ENCODE assay signal across 13 cellular contexts in genomic region chr9:109950710-109951443, GRCh38.
DNase-seq lines count a peak whose midpoint lies in the region; ATAC-seq and TF ChIP-seq lines count a peak whose summit lies in the region.
"Had no signal": no experiment of that assay in that cellular context is flagged by ENCODE, and none has a peak within 500 bp of the region (broad histone marks: within the 10 kb centered on the region; RNA-seq: fewer than 3 reads in every experiment).

No MANE protein-coding gene starts in this region.

- TF ChIP-seq POLR2A in spleen (IDR thresholded peaks at IDR 0.05) = no peak

- 75 to 81% (median 77%) methylated on average over 7 of the region's 7 CpGs for WGBS in spleen, 5 donors

- H3K9me3 Mint-ChIP-seq in activated T-cell treated with anti-CD3 and anti-CD28 coated beads, Interleukin-2, amount 50 U/mL, for 72 hours = peaks cover 3% of the 10 kb centered on the region in 2 donors

- peaks cover 0 to 5% (median 0%) of the 10 kb centered on the region in 6 donors for H3K4me1 ChIP-seq in spleen
- peaks cover 0 to under 1% of the 10 kb centered on the region in 2 donors for H3K4me1 ChIP-seq in ascending aorta
- H3K4me1 ChIP-seq: prostate gland had no signal

- TF ChIP-seq CTCF in spleen (IDR thresholded peaks at IDR 0.05 in 8 of 11, conservative IDR thresholded peaks at IDR 0.05 in 3 of 11) (no peak), ascending aorta (IDR thresholded peaks at IDR 0.05) (no peak)

- peaks cover 49% of the 10 kb centered on the region for H3K4me1 Mint-ChIP-seq in activated T-cell treated with anti-CD3 and anti-CD28 coated beads, Interleukin-2, amount 50 U/mL, for 72 hours (ENCODE audit: low read depth)

- H3K27me3 ChIP-seq in spleen (replicated peaks in 1 of 7) (no peaks in the 10 kb centered on the region), ascending aorta (no peaks in the 10 kb centered on the region)

- H3K4me3 ChIP-seq in spleen (no peak overlapping the region), ascending aorta (no peak overlapping the region)
- H3K4me3 ChIP-seq: prostate gland had no signal

- peak; percentile 43 for ATAC-seq in HG02981 (IDR thresholded peaks at IDR 0.05; ENCODE audit: unreplicated experiment)
- ATAC-seq in activated T-cell treated with anti-CD3 and anti-CD28 coated beads, Interleukin-2, amount 50 U/mL, for 72 hours (replicated peaks in 1 of 2) = peak; percentile 93
- ATAC-seq in HG03095 (IDR thresholded peaks at IDR 0.05; ENCODE audit: unreplicated experiment) = no peak
- no peak for ATAC-seq in GM21737 (IDR thresholded peaks at IDR 0.05; ENCODE audit: unreplicated experiment)

- DNase-seq in stimulated activated CD4-positive, alpha-beta T cell treated with anti-CD3 and anti-CD28 coated beads, Interleukin-4, amount 100 ng/mL, for 24 hours = peak; percentile 33
- DNase-seq in stimulated activated CD4-positive, alpha-beta T cell treated with anti-CD3 and anti-CD28 coated beads, Interleukin-4, amount 100 ng/mL, for 4 hours = no peak
- peak; percentile 50 to 51 for DNase-seq in activated T-cell treated with anti-CD3 and anti-CD28 coated beads, Interleukin-2, amount 50 U/mL, for 72 hours
- DNase-seq in spleen (no peak), ascending aorta (ENCODE audit: low spot score in 2 of 2) (no peak)
- DNase-seq: effector memory CD4-positive, alpha-beta T cell; mammary epithelial cell; NCI-H2029 had no signal

- H3K27ac Mint-ChIP-seq in activated T-cell treated with anti-CD3 and anti-CD28 coated beads, Interleukin-2, amount 50 U/mL, for 72 hours = peak overlapping the region; percentile 94

- intact Hi-C loops in spleen (cut with DNase I; ENCODE audit: low total_unique reads) (no loop called here), ascending aorta (cut with DNase I) (loop anchor here (5.0 kb wide), 1 partner anchor 34 kb away; no protein-coding TSS in a partner anchor)

- peaks cover 8 to 9% of the 10 kb centered on the region in 2 donors for H3K36me3 Mint-ChIP-seq in activated T-cell treated with anti-CD3 and anti-CD28 coated beads, Interleukin-2, amount 50 U/mL, for 72 hours (ENCODE audit: insufficient read depth in 2 of 2)

- peak overlapping the region; percentile 76 to 83 for H3K4me3 Mint-ChIP-seq in activated T-cell treated with anti-CD3 and anti-CD28 coated beads, Interleukin-2, amount 50 U/mL, for 72 hours

- H3K9me3 ChIP-seq in spleen = no peaks in the 10 kb centered on the region
- no peaks in the 10 kb centered on the region for H3K9me3 ChIP-seq in ascending aorta
- H3K9me3 ChIP-seq: prostate gland had no signal

- H3K36me3 ChIP-seq in spleen (no peaks in the 10 kb centered on the region), ascending aorta (no peaks in the 10 kb centered on the region)
- H3K36me3 ChIP-seq: prostate gland had no signal

- no peaks in the 10 kb centered on the region for H3K27me3 Mint-ChIP-seq in activated T-cell treated with anti-CD3 and anti-CD28 coated beads, Interleukin-2, amount 50 U/mL, for 72 hours (ENCODE audit: low read depth)

- H3K27ac ChIP-seq in spleen (no peak overlapping the region), ascending aorta (no peak overlapping the region)
- H3K27ac ChIP-seq: C4-2B, prostate gland had no signal

Comparison
In these comparisons a context has a peak if more than half of its experiments do, and no peak if none do; other contexts are left out.
1. DNase-seq: peak in stimulated activated CD4-positive, alpha-beta T cell treated with anti-CD3 and anti-CD28 coated beads, Interleukin-4, amount 100 ng/mL, for 24 hours (single experiment) and activated T-cell treated with anti-CD3 and anti-CD28 coated beads, Interleukin-2, amount 50 U/mL, for 72 hours (2 of 2); none in stimulated activated CD4-positive, alpha-beta T cell treated with anti-CD3 and anti-CD28 coated beads, Interleukin-4, amount 100 ng/mL, for 4 hours (0 of 2), spleen (single experiment) and ascending aorta (0 of 2).
2. ATAC-seq: peak in HG02981 (single experiment) and activated T-cell treated with anti-CD3 and anti-CD28 coated beads, Interleukin-2, amount 50 U/mL, for 72 hours (2 of 2); none in HG03095 (single experiment) and GM21737 (single experiment).